In the genomic region with DNA sequence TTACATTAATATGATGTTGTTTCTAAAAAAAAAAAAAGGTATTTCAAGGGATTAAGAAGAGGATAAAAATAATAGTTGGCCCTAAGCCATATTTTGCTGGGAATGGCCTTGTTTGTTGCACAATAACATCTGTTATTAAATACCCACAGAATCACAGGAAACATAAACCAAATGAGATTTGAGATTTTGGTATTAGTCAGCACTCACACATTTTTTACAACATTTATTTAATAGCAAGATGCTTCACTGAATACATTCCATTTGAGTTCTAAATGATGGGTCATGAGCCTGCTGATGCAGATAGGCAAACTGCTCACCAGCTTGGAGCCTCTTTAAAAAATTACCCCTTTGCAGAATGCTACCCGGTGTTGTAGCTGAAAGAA, we compare ENCODE assay signal across 15 cellular contexts.
DNase-seq lines count a peak whose midpoint lies in the region; ATAC-seq and TF ChIP-seq lines count a peak whose summit lies in the region.
"Had no signal": no experiment of that assay in that cellular context is flagged by ENCODE, and none has a peak within 500 bp of the region (broad histone marks: within the 10 kb centered on the region; RNA-seq: fewer than 3 reads in every experiment).

No MANE protein-coding gene starts in this region.

- peak; percentile 73 for DNase-seq in GM03348 (ENCODE audit: low spot score)
- DNase-seq in adipocyte (ENCODE audit: low read depth): peak; percentile 95
- peak; percentile 34 to 74 for DNase-seq in foreskin fibroblast
- DNase-seq in retinal pigment epithelial cell (ENCODE audit: low read depth): peak; percentile 93
- no peak for DNase-seq in KG1 (lab: John Stamatoyannopoulos, UW)
- no peak for DNase-seq in NCI-H510A (lab: John Stamatoyannopoulos, UW)
- DNase-seq: activated naive CD4-positive, alpha-beta T cell treated with anti-CD3 and anti-CD28 coated beads, Interleukin-2, amount 50 U/mL, for 16 hours; CD8-positive, alpha-beta T cell; heart left ventricle; NCI-H69; ovary; SHP77 treated with DMSO at 0.1 percent for 48 hours; stimulated activated naive CD8-positive, alpha-beta T cell treated with anti-CD3 and anti-CD28 coated beads, Interleukin-15, amount 100 ng/mL, for 72 hours had no signal

- no peaks in the 10 kb centered on the region for H3K9me3 ChIP-seq in adipocyte (ENCODE audit: control insufficient read depth, low read length)
- H3K9me3 ChIP-seq: heart left ventricle, ovary had no signal

- H3K36me3 ChIP-seq in adipocyte (ENCODE audit: control insufficient read depth, insufficient read depth, low read length, severe bottlenecking): no peaks in the 10 kb centered on the region
- H3K36me3 ChIP-seq: heart left ventricle, ovary had no signal

- H3K27me3 ChIP-seq in adipocyte (replicated peaks; ENCODE audit: control insufficient read depth, insufficient read depth, low read length): no peaks in the 10 kb centered on the region
- H3K27me3 ChIP-seq: heart left ventricle, ovary had no signal

- H3K4me3 ChIP-seq in adipocyte (ENCODE audit: low read length): no peak overlapping the region
- H3K4me3 ChIP-seq in foreskin fibroblast (ENCODE audit: low read depth in 1 of 2, low read length in 2 of 2): no peak overlapping the region
- no peak overlapping the region for H3K4me3 ChIP-seq in retinal pigment epithelial cell (ENCODE audit: low read length)
- H3K4me3 ChIP-seq: heart left ventricle, ovary had no signal

- peaks cover 25% of the 10 kb centered on the region for H3K4me1 ChIP-seq in adipocyte (ENCODE audit: control insufficient read depth, insufficient read depth, low read length)

- no peak for TF ChIP-seq CTCF in foreskin fibroblast (IDR thresholded peaks at IDR 0.05; ENCODE audit: low read depth, low read length)
- TF ChIP-seq CTCF in retinal pigment epithelial cell (conservative IDR thresholded peaks at IDR 0.05; ENCODE audit: low read depth, low read length): no peak

- peak overlapping the region; percentile 68 for H3K9ac ChIP-seq in adipocyte (ENCODE audit: low read length)

- ATAC-seq in HG02588 (IDR thresholded peaks at IDR 0.05; ENCODE audit: unreplicated experiment): no peak
- no peak for ATAC-seq in GM18873 (IDR thresholded peaks at IDR 0.05; ENCODE audit: low FRiP score, unreplicated experiment)
- ATAC-seq: CD8-positive, alpha-beta T cell; stimulated activated naive CD8-positive, alpha-beta T cell treated with anti-CD3 and anti-CD28 coated beads, Interleukin-15, amount 100 ng/mL, for 72 hours had no signal

Comparison
In these comparisons a context has a peak if more than half of its experiments do, and no peak if none do; other contexts are left out.
1. DNase-seq: peak in GM03348 (single experiment), adipocyte (single experiment), foreskin fibroblast (2 of 2) and retinal pigment epithelial cell (single experiment); none in KG1 (single experiment) and NCI-H510A (single experiment).